8 cellular contexts compared by ENCODE assay signal in genomic region chr9:127897194-127897692, GRCh38. TPM values are rescaled to one million over a fixed set of nuclear protein-coding genes. Genes with fewer than 3 reads are reported as not detected.
DNase-seq lines count a peak whose midpoint lies in the region; ATAC-seq and TF ChIP-seq lines count a peak whose summit lies in the region.

No MANE protein-coding gene starts in this region.

- no peak for TF ChIP-seq EP300 in gastroesophageal sphincter (IDR thresholded peaks at IDR 0.05)

- POLR2A ChIA-PET in activated CD8-positive, alpha-beta T cell treated with anti-CD3 and anti-CD28 coated beads, Interleukin-2, amount 10 ng/mL, durations not matched to agents 7 days and 5 days (lab: Charles Lee): interaction anchor here (0.7 to 0.8 kb wide), 2 partner anchors 14 to 19 kb away, joined by 3 to 4 read pairs; no protein-coding TSS in a partner anchor

- peak overlapping the region; percentile 68 to 98 (median 96) for H3K27ac ChIP-seq in gastroesophageal sphincter

- H3K4me3 ChIP-seq in gastroesophageal sphincter: peak overlapping the region; percentile 8 to 99

- H3K4me1 Mint-ChIP-seq in activated CD8-positive, alpha-beta T cell treated with anti-CD3 and anti-CD28 coated beads, Interleukin-2, amount 10 ng/mL, durations not matched to agents 7 days and 5 days (ENCODE audit: low read depth): peaks cover 31% of the 10 kb centered on the region

- peaks cover 0 to 53% (median 19%) of the 10 kb centered on the region in 3 donors for H3K4me1 ChIP-seq in gastroesophageal sphincter

- DNase-seq in C1 segment of cervical spinal cord (lab: John Stamatoyannopoulos, UW) (peak in 12 of 14 donors; percentile 32 to 92 (median 75)), HUDEP-2 (lab: John Stamatoyannopoulos, UW; ENCODE audit: unreplicated experiment in 76 of 76) (peak in 68 of 76 experiments; percentile 25 to 89 (median 70)), non-pigmented ciliary epithelial cell (ENCODE audit: low read depth) (peak; percentile 34)
- no peak for DNase-seq in activated CD8-positive, alpha-beta T cell treated with anti-CD3 and anti-CD28 coated beads, Interleukin-2, amount 10 ng/mL, durations not matched to agents 7 days and 5 days
- no peak for DNase-seq in activated effector memory CD4-positive, alpha-beta T cell treated with anti-CD3 and anti-CD28 coated beads, Interleukin-2, amount 50 U/mL, for 16 hours

- WGBS in gastroesophageal sphincter (ENCODE audit: low coverage in 1 of 2), 2 donors: no CpG with 5 or more reads among the region's 19 CpGs

- no peak for ATAC-seq in activated CD8-positive, alpha-beta T cell treated with anti-CD3 and anti-CD28 coated beads, Interleukin-2, amount 10 ng/mL, durations not matched to agents 7 days and 5 days
- ATAC-seq in gastroesophageal sphincter (peak; percentile 84), GM18858 (IDR thresholded peaks at IDR 0.05; ENCODE audit: unreplicated experiment) (no peak), GM21576 (IDR thresholded peaks at IDR 0.05; ENCODE audit: unreplicated experiment) (no peak)

- TF ChIP-seq POLR2A in gastroesophageal sphincter (IDR thresholded peaks at IDR 0.05): peak; percentile 18 to 37

- CTCF ChIA-PET in activated CD8-positive, alpha-beta T cell treated with anti-CD3 and anti-CD28 coated beads, Interleukin-2, amount 10 ng/mL, durations not matched to agents 7 days and 5 days (lab: Charles Lee): interaction anchor here (3.8 kb wide), 1 partner anchor 28 kb away, joined by 13 read pairs; no protein-coding TSS in a partner anchor

- H3K4me3 Mint-ChIP-seq in activated CD8-positive, alpha-beta T cell treated with anti-CD3 and anti-CD28 coated beads, Interleukin-2, amount 10 ng/mL, durations not matched to agents 7 days and 5 days: peak overlapping the region; percentile 12

- peaks cover 0 to 13% (median 0%) of the 10 kb centered on the region in 3 donors for H3K9me3 ChIP-seq in gastroesophageal sphincter

- peaks cover 60% of the 10 kb centered on the region for H3K36me3 Mint-ChIP-seq in activated CD8-positive, alpha-beta T cell treated with anti-CD3 and anti-CD28 coated beads, Interleukin-2, amount 10 ng/mL, durations not matched to agents 7 days and 5 days (ENCODE audit: low read depth)

- H3K36me3 ChIP-seq in gastroesophageal sphincter: peaks cover 0 to 44% of the 10 kb centered on the region in 2 donors

- H3K9me3 Mint-ChIP-seq in activated CD8-positive, alpha-beta T cell treated with anti-CD3 and anti-CD28 coated beads, Interleukin-2, amount 10 ng/mL, durations not matched to agents 7 days and 5 days (ENCODE audit: insufficient read depth): peaks cover 10% of the 10 kb centered on the region

- TF ChIP-seq CTCF in gastroesophageal sphincter (IDR thresholded peaks at IDR 0.05): no peak

- H3K27me3 Mint-ChIP-seq in activated CD8-positive, alpha-beta T cell treated with anti-CD3 and anti-CD28 coated beads, Interleukin-2, amount 10 ng/mL, durations not matched to agents 7 days and 5 days (ENCODE audit: low read depth): no peaks in the 10 kb centered on the region

- H3K27me3 ChIP-seq in gastroesophageal sphincter: no peaks in the 10 kb centered on the region

- H3K27ac Mint-ChIP-seq in activated CD8-positive, alpha-beta T cell treated with anti-CD3 and anti-CD28 coated beads, Interleukin-2, amount 10 ng/mL, durations not matched to agents 7 days and 5 days: no peak overlapping the region

RNA-seq across cellular contexts. Expression of gene ST6GALNAC6, which starts 2.2 kb away (rescaled TPM):
- 10 to 100 TPM; 68.6 to 77.6 TPM for total RNA-seq in activated CD8-positive, alpha-beta T cell treated with anti-CD3 and anti-CD28 coated beads, Interleukin-2, amount 10 ng/mL, durations not matched to agents 7 days and 5 days
- 100 to 1,000 TPM; 112 to 146 (median 132) TPM for total RNA-seq in gastroesophageal sphincter

RNA-seq across cellular contexts. Expression of gene ST6GALNAC4, which starts 19.6 kb away (rescaled TPM):
- total RNA-seq in activated CD8-positive, alpha-beta T cell treated with anti-CD3 and anti-CD28 coated beads, Interleukin-2, amount 10 ng/mL, durations not matched to agents 7 days and 5 days: 10 to 100 TPM; 37.0 to 39.7 TPM
- total RNA-seq in gastroesophageal sphincter: 10 to 100 TPM; 25.2 to 49.7 (median 31.7) TPM

RNA-seq across cellular contexts. Expression of gene AK1, which starts 19.8 kb away (rescaled TPM):
- total RNA-seq in activated CD8-positive, alpha-beta T cell treated with anti-CD3 and anti-CD28 coated beads, Interleukin-2, amount 10 ng/mL, durations not matched to agents 7 days and 5 days: 10 to 100 TPM; 22.4 to 30.4 TPM
- total RNA-seq in gastroesophageal sphincter: 10 to 100 TPM; 46.7 to 73.9 (median 49.7) TPM

RNA-seq across cellular contexts. Expression of gene PIP5KL1, which starts 33.3 kb away (rescaled TPM):
- 1 to 10 TPM; 2.6 to 2.7 TPM for total RNA-seq in activated CD8-positive, alpha-beta T cell treated with anti-CD3 and anti-CD28 coated beads, Interleukin-2, amount 10 ng/mL, durations not matched to agents 7 days and 5 days
- 1 to 10 TPM in 2 of 4 donors, under 1 TPM in 1, not detected in 1; 0.66 to 3.4 (median 3.1) TPM for total RNA-seq in gastroesophageal sphincter

RNA-seq across cellular contexts. Expression of gene DPM2, which starts 40.4 kb away (rescaled TPM):
- 10 to 100 TPM; 47.9 to 53.8 TPM for total RNA-seq in activated CD8-positive, alpha-beta T cell treated with anti-CD3 and anti-CD28 coated beads, Interleukin-2, amount 10 ng/mL, durations not matched to agents 7 days and 5 days
- total RNA-seq in gastroesophageal sphincter: 10 to 100 TPM in 2 of 4 donors, 1 to 10 TPM in 2; 8.9 to 15.0 (median 11.2) TPM

Comparison
In these comparisons a context has a peak if more than half of its experiments do, and no peak if none do; other contexts are left out.
1. DNase-seq: peak in C1 segment of cervical spinal cord (12 of 14), HUDEP-2 (68 of 76) and non-pigmented ciliary epithelial cell (single experiment); none in activated CD8-positive, alpha-beta T cell treated with anti-CD3 and anti-CD28 coated beads, Interleukin-2, amount 10 ng/mL, durations not matched to agents 7 days and 5 days (single experiment) and activated effector memory CD4-positive, alpha-beta T cell treated with anti-CD3 and anti-CD28 coated beads, Interleukin-2, amount 50 U/mL, for 16 hours (single experiment).